Comparison of ENCODE assay signal across 21 cellular contexts in genomic region chr3:152365126-152365525, GRCh38.
A peak's percentile ranks its signal among the peaks of the same experiment; 100 is the strongest.
DNase-seq lines count a peak whose midpoint lies in the region; ATAC-seq and TF ChIP-seq lines count a peak whose summit lies in the region.
"Had no signal": no experiment of that assay in that cellular context is flagged by ENCODE, and none has a peak within 500 bp of the region (broad histone marks: within the 10 kb centered on the region; RNA-seq: fewer than 3 reads in every experiment).

No MANE protein-coding gene starts in this region.

- peaks cover 60% of the 10 kb centered on the region for H3K36me3 Mint-ChIP-seq in CD4-positive, CD25-positive, alpha-beta regulatory T cell

- no peak overlapping the region for H3K4me3 Mint-ChIP-seq in CD4-positive, CD25-positive, alpha-beta regulatory T cell
- H3K4me3 Mint-ChIP-seq: activated CD4-positive, alpha-beta T cell treated with anti-CD3 and anti-CD28 coated beads, Interleukin-2, amount 10 ng/mL, durations not matched to agents 7 days and 5 days; activated naive CD4-positive, alpha-beta T cell treated with anti-CD3 and anti-CD28 coated beads, Interleukin-2, amount 10 ng/mL, durations not matched to agents 7 days and 5 days; nephron; T-helper 2 cell treated with Interferon-gamma antibody and Interleukin-4, amounts not matched to agents 5 μg/mL and 100 μg/mL, for 36 hours had no signal

- peaks cover 32% of the 10 kb centered on the region for H3K4me1 ChIP-seq in CD4-positive, CD25-positive, alpha-beta regulatory T cell (ENCODE audit: control insufficient read depth, insufficient read depth, low read length, poor library complexity, severe bottlenecking)
- H3K4me1 ChIP-seq in HCT116 (ENCODE audit: control insufficient read depth in 1 of 2, insufficient read depth in 2 of 2, low read length in 2 of 2) (peaks cover 24 to 25% of the 10 kb centered on the region in 2 experiments), esophagus muscularis mucosa (peaks cover 59 to 86% (median 77%) of the 10 kb centered on the region in 4 donors), sigmoid colon (peaks cover 0 to 87% (median 70%) of the 10 kb centered on the region in 4 donors)

- POLR2A ChIA-PET in HCT116 (lab: Charles Lee), result no interaction called here
- POLR2A ChIA-PET in HEK293T (lab: Yijun Ruan, JAX), result no interaction called here

- TF ChIP-seq CTCF in HCT116 (IDR thresholded peaks at IDR 0.05 in 2 of 3, conservative IDR thresholded peaks at IDR 0.05 in 1 of 3; ENCODE audit: borderline replicate concordance in 1 of 3, insufficient read depth in 1 of 3, low read depth in 2 of 3, low read length in 2 of 3), result no peak
- TF ChIP-seq CTCF in esophagus muscularis mucosa (IDR thresholded peaks at IDR 0.05), result no peak
- TF ChIP-seq CTCF in sigmoid colon (IDR thresholded peaks at IDR 0.05), result no peak

- H3K9me3 ChIP-seq in CD4-positive, CD25-positive, alpha-beta regulatory T cell (ENCODE audit: control insufficient read depth in 2 of 2, low read length in 2 of 2), result no peaks in the 10 kb centered on the region
- no peaks in the 10 kb centered on the region for H3K9me3 ChIP-seq in HCT116 (ENCODE audit: control insufficient read depth in 1 of 2, insufficient read depth in 1 of 2, low read depth in 1 of 2, low read length in 2 of 2)
- no peaks in the 10 kb centered on the region for H3K9me3 ChIP-seq in esophagus muscularis mucosa
- no peaks in the 10 kb centered on the region for H3K9me3 ChIP-seq in sigmoid colon
- H3K9me3 ChIP-seq: esophagus squamous epithelium, vagina had no signal

- ATAC-seq in CD4-positive, CD25-positive, alpha-beta regulatory T cell (ENCODE audit: low read depth in 2 of 2), result no peak
- ATAC-seq in HCT116, result no peak

- H2AFZ ChIP-seq in HCT116 (ENCODE audit: low read depth, low read length, poor library complexity, severe bottlenecking), result no peak overlapping the region

- 57% methylated on average over 2 of the region's 2 CpGs for WGBS in esophagus muscularis mucosa
- WGBS in sigmoid colon, 2 donors, result 13 to 60% methylated on average over 2 of the region's 2 CpGs

- H3K79me2 ChIP-seq in HCT116 (ENCODE audit: insufficient read depth, low read length), result peaks cover 98% of the 10 kb centered on the region

- CTCF ChIA-PET in HCT116 (lab: Charles Lee) (no interaction called here), HEK293T (lab: Yijun Ruan, JAX) (no interaction called here)

- H3K27me3 Mint-ChIP-seq in CD4-positive, CD25-positive, alpha-beta regulatory T cell, result no peaks in the 10 kb centered on the region
- H3K27me3 Mint-ChIP-seq: activated CD4-positive, alpha-beta T cell treated with anti-CD3 and anti-CD28 coated beads, Interleukin-2, amount 10 ng/mL, durations not matched to agents 7 days and 5 days; activated naive CD4-positive, alpha-beta T cell treated with anti-CD3 and anti-CD28 coated beads, Interleukin-2, amount 10 ng/mL, durations not matched to agents 7 days and 5 days had no signal

- H3K36me3 ChIP-seq in CD4-positive, CD25-positive, alpha-beta regulatory T cell (ENCODE audit: control insufficient read depth, insufficient read depth, low read length), result peaks cover 33% of the 10 kb centered on the region
- no peaks in the 10 kb centered on the region for H3K36me3 ChIP-seq in HCT116 (ENCODE audit: control insufficient read depth in 1 of 2, insufficient read depth in 2 of 2, low read length in 2 of 2)
- H3K36me3 ChIP-seq in esophagus muscularis mucosa, result peaks cover 0 to 3% (median 1%) of the 10 kb centered on the region in 4 donors
- H3K36me3 ChIP-seq in sigmoid colon, result no peaks in the 10 kb centered on the region
- H3K36me3 ChIP-seq: vagina had no signal

- no peaks in the 10 kb centered on the region for H3K27me3 ChIP-seq in CD4-positive, CD25-positive, alpha-beta regulatory T cell (ENCODE audit: control insufficient read depth, insufficient read depth, low read length)
- H3K27me3 ChIP-seq in HCT116 (ENCODE audit: insufficient read depth, low read length) (no peaks in the 10 kb centered on the region), esophagus muscularis mucosa (no peaks in the 10 kb centered on the region), sigmoid colon (no peaks in the 10 kb centered on the region)
- H3K27me3 ChIP-seq: esophagus squamous epithelium, vagina had no signal

- peak overlapping the region; percentile 17 for H3K4me3 ChIP-seq in CD4-positive, CD25-positive, alpha-beta regulatory T cell (ENCODE audit: low read depth, low read length)
- H3K4me3 ChIP-seq in HCT116 (replicated peaks in 1 of 2; ENCODE audit: low read depth in 1 of 2, low read length in 2 of 2) (no peak overlapping the region), esophagus muscularis mucosa (no peak overlapping the region), sigmoid colon (no peak overlapping the region)
- H3K4me3 ChIP-seq: esophagus squamous epithelium, vagina had no signal

- peak overlapping the region; percentile 24 for H3K27ac ChIP-seq in CD4-positive, CD25-positive, alpha-beta regulatory T cell (ENCODE audit: insufficient read depth, low read length, poor library complexity, severe bottlenecking)
- H3K27ac ChIP-seq in HCT116 (ENCODE audit: low read depth, low read length), result peak overlapping the region; percentile 15; the same call in 1 of the 2 replicates
- H3K27ac ChIP-seq in esophagus muscularis mucosa (replicated peaks in 1 of 4), result peak overlapping the region; percentile 4 to 50 (median 46)
- peak overlapping the region; percentile 36 to 57 (median 54) for H3K27ac ChIP-seq in sigmoid colon
- H3K27ac ChIP-seq: vagina, VCaP had no signal

- H3K4me2 ChIP-seq in HCT116 (ENCODE audit: low read length), result no peak overlapping the region

- intact Hi-C loops in HCT116 (cut with micrococcal nuclease) (no loop called here), esophagus muscularis mucosa (cut with DNase I) (no loop called here), sigmoid colon (cut with DNase I) (no loop called here)

- H4K20me1 ChIP-seq in HCT116 (ENCODE audit: insufficient read depth), result 0 out of 2 replicates have a peak, but pooled peaks cover 9% of the 10 kb centered on the region

- no peaks in the 10 kb centered on the region for H3K9me2 ChIP-seq in HCT116 (ENCODE audit: insufficient read depth)

- no peak for TF ChIP-seq EP300 in esophagus muscularis mucosa (IDR thresholded peaks at IDR 0.05)
- TF ChIP-seq EP300 in sigmoid colon (IDR thresholded peaks at IDR 0.05), result no peak

- H3K4me1 Mint-ChIP-seq in CD4-positive, CD25-positive, alpha-beta regulatory T cell, result peaks cover 55 to 82% (median 73%) of the 10 kb centered on the region in 4 donors

- peak overlapping the region in 2 of 3 donors; percentile 15 to 67 for H3K27ac Mint-ChIP-seq in CD4-positive, CD25-positive, alpha-beta regulatory T cell
- H3K27ac Mint-ChIP-seq: activated CD4-positive, alpha-beta T cell treated with anti-CD3 and anti-CD28 coated beads, Interleukin-2, amount 10 ng/mL, durations not matched to agents 7 days and 5 days; activated naive CD4-positive, alpha-beta T cell treated with anti-CD3 and anti-CD28 coated beads, Interleukin-2, amount 10 ng/mL, durations not matched to agents 7 days and 5 days; T-helper 2 cell treated with Interferon-gamma antibody and Interleukin-4, amounts not matched to agents 5 μg/mL and 100 μg/mL, for 36 hours had no signal

- H3K9me3 Mint-ChIP-seq in CD4-positive, CD25-positive, alpha-beta regulatory T cell, result peaks cover 0 to 7% (median 2%) of the 10 kb centered on the region in 7 donors

- no peak overlapping the region for H3K9ac ChIP-seq in HCT116 (ENCODE audit: low read length)

- no peak for DNase-seq in CD4-positive, CD25-positive, alpha-beta regulatory T cell
- DNase-seq in HCT116 (ENCODE audit: low read depth, low spot score) (no peak), esophagus muscularis mucosa (ENCODE audit: extremely low spot score) (no peak), sigmoid colon (no peak), HEK293T (ENCODE audit: extremely low spot score) (no peak), NCI-H526 treated with DMSO at 0.1 percent for 48 hours (lab: John Stamatoyannopoulos, UW) (no peak), NCI-H345 (lab: John Stamatoyannopoulos, UW) (no peak)
- DNase-seq: activated CD4-positive, alpha-beta T cell treated with anti-CD3 and anti-CD28 coated beads, Interleukin-2, amount 10 ng/mL, durations not matched to agents 7 days and 5 days; activated naive CD4-positive, alpha-beta T cell treated with anti-CD3 and anti-CD28 coated beads, Interleukin-2, amount 10 ng/mL, durations not matched to agents 7 days and 5 days; DMS79; effector memory CD4-positive, alpha-beta T cell; esophagus squamous epithelium; KG1; kidney glomerular epithelial cell; NCI-H1694 treated with DMSO at 0.1 percent for 48 hours; NCI-H774; posterior cingulate gyrus had no signal

- TF ChIP-seq RAD21 in HCT116 (IDR thresholded peaks at IDR 0.05; ENCODE audit: low read depth), result no peak

- RAD21 ChIA-PET in HCT116 (lab: Charles Lee; ENCODE audit: low non-redundant PET in 1 of 2, low total read pairs in 2 of 2, uncharacterized antibody in 2 of 2, unreplicated experiment in 2 of 2), result no interaction called here

- TF ChIP-seq POLR2A in HCT116 (IDR thresholded peaks at IDR 0.05; ENCODE audit: borderline replicate concordance, extremely low read depth, insufficient read depth, insufficient read length) (no peak), esophagus muscularis mucosa (IDR thresholded peaks at IDR 0.05; ENCODE audit: low read depth) (no peak), sigmoid colon (IDR thresholded peaks at IDR 0.05) (no peak)

- BruUV-seq in HCT116 (replicated peaks; lab: Mats Ljungman, UMichigan), result no TSS peak

TF ChIP-seq in HCT116, 20 proteins besides CTCF, POLR2A, EP300 and RAD21 (continues in another document):
- no peak for TF ChIP-seq ZFX (IDR thresholded peaks at IDR 0.05)
- TF ChIP-seq ZNF274 (IDR thresholded peaks at IDR 0.05; ENCODE audit: low read depth, low read length), result no peak
- no peak for TF ChIP-seq CBX3 (IDR thresholded peaks at IDR 0.05; ENCODE audit: low read depth)
- TF ChIP-seq SRF (IDR thresholded peaks at IDR 0.05; ENCODE audit: low read depth), result no peak
- no peak for TF ChIP-seq YY1 (IDR thresholded peaks at IDR 0.05; ENCODE audit: extremely low read depth, insufficient replicate concordance, low read depth, low read length)
- no peak for TF ChIP-seq EZH2phosphoT487 (IDR thresholded peaks at IDR 0.05; ENCODE audit: borderline replicate concordance)
- no peak for TF ChIP-seq EGR1 (IDR thresholded peaks at IDR 0.05; ENCODE audit: low read depth)

TF ChIP-seq in HEK293T, 16 proteins besides CTCF, POLR2A, EP300 and RAD21:
- no peak for TF ChIP-seq SP1 (IDR thresholded peaks at IDR 0.05)
- TF ChIP-seq BHLHE40 (IDR thresholded peaks at IDR 0.05; ENCODE audit: borderline replicate concordance), result no peak
- TF ChIP-seq SUZ12 (IDR thresholded peaks at IDR 0.05), result no peak
- TF ChIP-seq HDGF (IDR thresholded peaks at IDR 0.05; ENCODE audit: borderline replicate concordance), result no peak
- TF ChIP-seq TARDBP (IDR thresholded peaks at IDR 0.05), result no peak
- TF ChIP-seq ZNF384 (IDR thresholded peaks at IDR 0.05), result no peak
TF ChIP-seq in HEK293T: peak in this region for 0.
